ENCODE assay signal across 8 cellular contexts in genomic region chr16:77722315-77723107, GRCh38. TPM values are rescaled to one million over a fixed set of nuclear protein-coding genes. Genes with fewer than 3 reads are reported as not detected.
A peak's percentile ranks its signal among the peaks of the same experiment; 100 is the strongest.
DNase-seq lines count a peak whose midpoint lies in the region; ATAC-seq and TF ChIP-seq lines count a peak whose summit lies in the region.

TSS of gene NUDT7 (plus strand) at chr16:77722514. CDS start at chr16:77722583, 69 bp downstream.

- no peaks in the 10 kb centered on the region for H3K27me3 Mint-ChIP-seq in progenitor cell of endocrine pancreas

- H3F3A ChIP-seq in SU-DHL-6 (ENCODE audit: insufficient read depth) = 0 out of 2 replicates have a peak, but pooled peaks cover 4% of the 10 kb centered on the region

- H3K9ac ChIP-seq in SU-DHL-6 (ENCODE audit: low read length) = peak within 1 kb of the TSS; percentile 68

- peak within 1 kb of the TSS; percentile 88 for H3K4me3 Mint-ChIP-seq in progenitor cell of endocrine pancreas (ENCODE audit: low read depth)

- no peaks in the 10 kb centered on the region for H3K9me2 ChIP-seq in SU-DHL-6 (replicated peaks; ENCODE audit: insufficient read depth, low read length)

- H3K4me1 ChIP-seq in left ventricle myocardium inferior (peaks cover 11% of the 10 kb centered on the region), upper lobe of right lung (no peaks in the 10 kb centered on the region)

- ATAC-seq in HG02759 (IDR thresholded peaks at IDR 0.05; ENCODE audit: unreplicated experiment) (peak; percentile 91), upper lobe of right lung (peak; percentile 100)

- H3K27ac Mint-ChIP-seq in progenitor cell of endocrine pancreas = peak within 1 kb of the TSS; percentile 96

- peaks cover 9% of the 10 kb centered on the region for H3K4me1 Mint-ChIP-seq in progenitor cell of endocrine pancreas (ENCODE audit: low read depth)

- H2AFZ ChIP-seq in SU-DHL-6 (ENCODE audit: low read depth, low read length, severe bottlenecking) = peak within 1 kb of the TSS; percentile 88

- H3K79me2 ChIP-seq in SU-DHL-6 (ENCODE audit: insufficient read depth, low read length) = no peaks in the 10 kb centered on the region

- no peaks in the 10 kb centered on the region for H3K27me3 ChIP-seq in SU-DHL-6 (ENCODE audit: low read length)
- H3K27me3 ChIP-seq in left ventricle myocardium inferior (ENCODE audit: low read depth) = no peaks in the 10 kb centered on the region
- H3K27me3 ChIP-seq in upper lobe of right lung = no peaks in the 10 kb centered on the region

- H3K9me3 ChIP-seq in SU-DHL-6 (ENCODE audit: insufficient read depth, low read length) = no peaks in the 10 kb centered on the region
- no peaks in the 10 kb centered on the region for H3K9me3 ChIP-seq in left ventricle myocardium inferior (replicated peaks)
- H3K9me3 ChIP-seq in upper lobe of right lung = no peaks in the 10 kb centered on the region

- H3K27ac ChIP-seq in SU-DHL-6 (ENCODE audit: low read depth, low read length) (peak within 1 kb of the TSS; percentile 64), left ventricle myocardium inferior (replicated peaks) (peak within 1 kb of the TSS; percentile 93), upper lobe of right lung (peak within 1 kb of the TSS; percentile 88)

- TF ChIP-seq CTCF in GM12875 (IDR thresholded peaks at IDR 0.05; ENCODE audit: borderline replicate concordance, insufficient read depth, low read depth, low read length) = peak; percentile 35; the same call in 1 of the 2 replicates
- peak; percentile 36 for TF ChIP-seq CTCF in SU-DHL-6 (IDR thresholded peaks at IDR 0.05; ENCODE audit: insufficient read depth, low read length, poor library complexity, severe bottlenecking)
- peak; percentile 35 for TF ChIP-seq CTCF in left ventricle myocardium inferior (IDR thresholded peaks at IDR 0.05; ENCODE audit: borderline replicate concordance)
- TF ChIP-seq CTCF in progenitor cell of endocrine pancreas (IDR thresholded peaks at IDR 0.05; ENCODE audit: unreplicated experiment) = peak; percentile 40
- TF ChIP-seq CTCF in upper lobe of right lung (IDR thresholded peaks at IDR 0.05) = peak; percentile 28

- intact Hi-C loops in left ventricle myocardium inferior (cut with micrococcal nuclease) (no loop called here), upper lobe of right lung (cut with DNase I) (no loop called here)

- no peaks in the 10 kb centered on the region for H3K36me3 Mint-ChIP-seq in progenitor cell of endocrine pancreas (ENCODE audit: insufficient read depth)

- no peaks in the 10 kb centered on the region for H4K20me1 ChIP-seq in SU-DHL-6 (ENCODE audit: low read depth, low read length)

- H3K9me3 Mint-ChIP-seq in progenitor cell of endocrine pancreas (ENCODE audit: low read depth) = no peaks in the 10 kb centered on the region

- H3K4me3 ChIP-seq in GM12875 (ENCODE audit: low read depth, low read length) (peak within 1 kb of the TSS; percentile 60), SU-DHL-6 (ENCODE audit: insufficient read depth, low read length, poor library complexity, severe bottlenecking) (peak within 1 kb of the TSS; percentile 75), left ventricle myocardium inferior (peak within 1 kb of the TSS; percentile 79), upper lobe of right lung (peak within 1 kb of the TSS; percentile 76)

- DNase-seq in NCI-H128 (lab: John Stamatoyannopoulos, UW; ENCODE audit: unreplicated experiment) (peak; percentile 72), amniotic epithelial cell (ENCODE audit: low read depth) (peak; percentile 93), left ventricle myocardium inferior (peak; percentile 99), progenitor cell of endocrine pancreas (ENCODE audit: low spot score, unreplicated experiment) (peak; percentile 97), upper lobe of right lung (peak; percentile 100)

- H3K36me3 ChIP-seq in SU-DHL-6 (ENCODE audit: low read length) (no peaks in the 10 kb centered on the region), left ventricle myocardium inferior (peaks cover 18% of the 10 kb centered on the region), upper lobe of right lung (no peaks in the 10 kb centered on the region)

- peak within 1 kb of the TSS; percentile 79 for H3K4me2 ChIP-seq in SU-DHL-6 (ENCODE audit: low read depth, low read length, poor library complexity, severe bottlenecking)

RNA-seq across cellular contexts. Expression of gene NUDT7, which starts in this region (rescaled TPM):
- total RNA-seq in left ventricle myocardium inferior (54.2 TPM), progenitor cell of endocrine pancreas (4.2 and 5.7 TPM in 2 replicates), upper lobe of right lung (7.2 TPM)

Comparison
In these comparisons a context has a peak if more than half of its experiments do, and no peak if none do; other contexts are left out.
1. Peak in every context shown above with its lines: DNase-seq, ATAC-seq, H3K4me3 ChIP-seq and H3K27ac ChIP-seq.